In the genomic region with DNA sequence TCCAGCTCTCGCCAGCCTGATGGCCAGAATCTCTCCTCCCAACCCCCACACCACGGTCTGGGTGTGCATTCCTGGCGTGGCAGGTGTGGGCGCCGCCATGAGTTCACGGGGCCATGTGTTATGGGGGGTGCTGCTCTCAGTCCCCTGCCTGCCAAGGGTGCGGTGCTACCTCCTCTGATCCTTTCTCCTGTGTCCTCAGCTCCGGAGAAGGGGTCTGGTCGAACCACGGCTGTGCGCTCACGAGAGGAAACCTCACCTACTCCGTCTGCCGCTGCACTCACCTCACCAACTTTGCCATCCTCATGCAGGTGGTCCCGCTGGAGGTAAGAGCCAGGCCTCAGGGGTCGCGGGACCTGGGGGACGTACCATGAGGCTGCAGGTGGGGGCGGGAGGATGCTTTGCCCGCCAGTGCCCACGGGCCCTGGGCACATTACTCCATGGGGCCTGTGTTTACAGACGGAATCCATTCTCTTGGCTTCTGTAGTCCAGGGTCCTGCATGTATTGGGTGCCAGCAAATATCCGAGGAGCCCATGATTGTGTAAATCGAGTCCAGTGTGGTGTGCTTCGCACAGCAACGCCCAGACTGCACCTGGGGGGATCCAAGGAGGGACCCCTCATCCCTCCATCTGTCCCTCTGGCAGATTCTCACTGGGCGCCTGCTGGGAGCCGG, we compare ENCODE assay signal across 1 cellular context.
TF ChIP-seq lines count a peak whose summit lies in the region.

No MANE protein-coding gene starts in this region.

TF ChIP-seq in GM23338, 12 proteins besides CTCF, POLR2A, EP300 and RAD21 (continued from another document):
- TF ChIP-seq, protein P1, sequence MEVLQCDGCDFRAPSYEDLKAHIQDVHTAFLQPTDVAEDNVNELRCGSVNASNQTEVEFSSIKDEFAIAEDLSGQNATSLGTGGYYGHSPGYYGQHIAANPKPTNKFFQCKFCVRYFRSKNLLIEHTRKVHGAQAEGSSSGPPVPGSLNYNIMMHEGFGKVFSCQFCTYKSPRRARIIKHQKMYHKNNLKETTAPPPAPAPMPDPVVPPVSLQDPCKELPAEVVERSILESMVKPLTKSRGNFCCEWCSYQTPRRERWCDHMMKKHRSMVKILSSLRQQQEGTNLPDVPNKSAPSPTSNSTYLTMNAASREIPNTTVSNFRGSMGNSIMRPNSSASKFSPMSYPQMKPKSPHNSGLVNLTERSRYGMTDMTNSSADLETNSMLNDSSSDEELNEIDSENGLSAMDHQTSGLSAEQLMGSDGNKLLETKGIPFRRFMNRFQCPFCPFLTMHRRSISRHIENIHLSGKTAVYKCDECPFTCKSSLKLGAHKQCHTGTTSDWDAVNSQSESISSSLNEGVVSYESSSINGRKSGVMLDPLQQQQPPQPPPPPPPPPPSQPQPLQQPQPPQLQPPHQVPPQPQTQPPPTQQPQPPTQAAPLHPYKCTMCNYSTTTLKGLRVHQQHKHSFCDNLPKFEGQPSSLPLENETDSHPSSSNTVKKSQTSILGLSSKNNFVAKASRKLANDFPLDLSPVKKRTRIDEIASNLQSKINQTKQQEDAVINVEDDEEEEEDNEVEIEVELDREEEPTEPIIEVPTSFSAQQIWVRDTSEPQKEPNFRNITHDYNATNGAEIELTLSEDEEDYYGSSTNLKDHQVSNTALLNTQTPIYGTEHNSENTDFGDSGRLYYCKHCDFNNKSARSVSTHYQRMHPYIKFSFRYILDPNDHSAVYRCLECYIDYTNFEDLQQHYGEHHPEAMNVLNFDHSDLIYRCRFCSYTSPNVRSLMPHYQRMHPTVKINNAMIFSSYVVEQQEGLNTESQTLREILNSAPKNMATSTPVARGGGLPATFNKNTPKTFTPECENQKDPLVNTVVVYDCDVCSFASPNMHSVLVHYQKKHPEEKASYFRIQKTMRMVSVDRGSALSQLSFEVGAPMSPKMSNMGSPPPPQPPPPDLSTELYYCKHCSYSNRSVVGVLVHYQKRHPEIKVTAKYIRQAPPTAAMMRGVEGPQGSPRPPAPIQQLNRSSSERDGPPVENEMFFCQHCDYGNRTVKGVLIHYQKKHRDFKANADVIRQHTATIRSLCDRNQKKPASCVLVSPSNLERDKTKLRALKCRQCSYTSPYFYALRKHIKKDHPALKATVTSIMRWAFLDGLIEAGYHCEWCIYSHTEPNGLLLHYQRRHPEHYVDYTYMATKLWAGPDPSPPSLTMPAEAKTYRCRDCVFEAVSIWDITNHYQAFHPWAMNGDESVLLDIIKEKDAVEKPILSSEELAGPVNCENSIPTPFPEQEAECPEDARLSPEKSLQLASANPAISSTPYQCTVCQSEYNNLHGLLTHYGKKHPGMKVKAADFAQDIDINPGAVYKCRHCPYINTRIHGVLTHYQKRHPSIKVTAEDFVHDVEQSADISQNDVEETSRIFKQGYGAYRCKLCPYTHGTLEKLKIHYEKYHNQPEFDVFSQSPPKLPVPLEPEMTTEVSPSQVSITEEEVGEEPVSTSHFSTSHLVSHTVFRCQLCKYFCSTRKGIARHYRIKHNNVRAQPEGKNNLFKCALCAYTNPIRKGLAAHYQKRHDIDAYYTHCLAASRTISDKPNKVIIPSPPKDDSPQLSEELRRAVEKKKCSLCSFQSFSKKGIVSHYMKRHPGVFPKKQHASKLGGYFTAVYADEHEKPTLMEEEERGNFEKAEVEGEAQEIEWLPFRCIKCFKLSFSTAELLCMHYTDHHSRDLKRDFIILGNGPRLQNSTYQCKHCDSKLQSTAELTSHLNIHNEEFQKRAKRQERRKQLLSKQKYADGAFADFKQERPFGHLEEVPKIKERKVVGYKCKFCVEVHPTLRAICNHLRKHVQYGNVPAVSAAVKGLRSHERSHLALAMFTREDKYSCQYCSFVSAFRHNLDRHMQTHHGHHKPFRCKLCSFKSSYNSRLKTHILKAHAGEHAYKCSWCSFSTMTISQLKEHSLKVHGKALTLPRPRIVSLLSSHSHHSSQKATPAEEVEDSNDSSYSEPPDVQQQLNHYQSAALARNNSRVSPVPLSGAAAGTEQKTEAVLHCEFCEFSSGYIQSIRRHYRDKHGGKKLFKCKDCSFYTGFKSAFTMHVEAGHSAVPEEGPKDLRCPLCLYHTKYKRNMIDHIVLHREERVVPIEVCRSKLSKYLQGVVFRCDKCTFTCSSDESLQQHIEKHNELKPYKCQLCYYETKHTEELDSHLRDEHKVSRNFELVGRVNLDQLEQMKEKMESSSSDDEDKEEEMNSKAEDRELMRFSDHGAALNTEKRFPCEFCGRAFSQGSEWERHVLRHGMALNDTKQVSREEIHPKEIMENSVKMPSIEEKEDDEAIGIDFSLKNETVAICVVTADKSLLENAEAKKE (CRISPR knock-in tag; IDR thresholded peaks at IDR 0.05) = no peak
TF ChIP-seq in GM23338: peak in this region for 0.
